Comparison of ENCODE assay signal across 1 cellular context in the genomic region with DNA sequence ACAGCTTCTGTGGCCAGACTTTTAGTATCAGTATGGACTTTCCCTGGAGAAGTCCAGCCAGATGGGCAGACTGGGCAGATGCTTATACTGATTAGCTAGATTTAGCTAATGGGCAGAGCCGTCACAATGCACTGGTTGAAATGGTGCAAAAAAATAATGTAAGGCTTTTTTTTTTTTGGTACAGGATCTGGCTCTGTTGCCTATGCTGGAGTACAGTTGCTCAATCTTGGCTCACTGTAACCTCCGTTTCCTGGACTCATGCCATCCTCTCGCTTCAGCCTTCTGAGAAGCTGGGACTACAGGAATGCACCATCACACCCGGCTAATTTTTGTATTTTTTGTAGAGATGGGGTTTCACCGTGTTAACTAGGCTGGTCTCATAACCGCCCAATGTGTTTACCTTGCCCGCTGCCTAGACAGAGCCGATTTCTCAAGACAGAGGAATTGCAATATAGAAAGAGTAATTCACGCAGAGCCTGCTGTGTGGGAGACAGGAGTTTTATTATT.
TF ChIP-seq lines count a peak whose summit lies in the region.

No MANE protein-coding gene starts in this region.

TF ChIP-seq in GM23338, 12 proteins besides CTCF, POLR2A, EP300 and RAD21 (continued from another document):
- TF ChIP-seq ZNF462 (CRISPR knock-in tag; IDR thresholded peaks at IDR 0.05) = no peak
- no peak for TF ChIP-seq REST (IDR thresholded peaks at IDR 0.05; ENCODE audit: unreplicated experiment)
- TF ChIP-seq POLR2AphosphoS5 (IDR thresholded peaks at IDR 0.05; ENCODE audit: low read depth) = no peak
- TF ChIP-seq, protein P1, sequence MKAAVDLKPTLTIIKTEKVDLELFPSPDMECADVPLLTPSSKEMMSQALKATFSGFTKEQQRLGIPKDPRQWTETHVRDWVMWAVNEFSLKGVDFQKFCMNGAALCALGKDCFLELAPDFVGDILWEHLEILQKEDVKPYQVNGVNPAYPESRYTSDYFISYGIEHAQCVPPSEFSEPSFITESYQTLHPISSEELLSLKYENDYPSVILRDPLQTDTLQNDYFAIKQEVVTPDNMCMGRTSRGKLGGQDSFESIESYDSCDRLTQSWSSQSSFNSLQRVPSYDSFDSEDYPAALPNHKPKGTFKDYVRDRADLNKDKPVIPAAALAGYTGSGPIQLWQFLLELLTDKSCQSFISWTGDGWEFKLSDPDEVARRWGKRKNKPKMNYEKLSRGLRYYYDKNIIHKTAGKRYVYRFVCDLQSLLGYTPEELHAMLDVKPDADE (IDR thresholded peaks at IDR 0.05) = no peak
- no peak for TF ChIP-seq EZH2phosphoT487 (IDR thresholded peaks at IDR 0.05; ENCODE audit: unreplicated experiment)
- TF ChIP-seq ZNF331 (CRISPR knock-in tag; IDR thresholded peaks at IDR 0.05; ENCODE audit: low read depth) = no peak
- no peak for TF ChIP-seq CREB1 (CRISPR knock-in tag; IDR thresholded peaks at IDR 0.05; ENCODE audit: low read depth)
- no peak for TF ChIP-seq NANOG (IDR thresholded peaks at IDR 0.05; ENCODE audit: borderline replicate concordance)
